ENCODE assay signal across 33 cellular contexts in the genomic region with DNA sequence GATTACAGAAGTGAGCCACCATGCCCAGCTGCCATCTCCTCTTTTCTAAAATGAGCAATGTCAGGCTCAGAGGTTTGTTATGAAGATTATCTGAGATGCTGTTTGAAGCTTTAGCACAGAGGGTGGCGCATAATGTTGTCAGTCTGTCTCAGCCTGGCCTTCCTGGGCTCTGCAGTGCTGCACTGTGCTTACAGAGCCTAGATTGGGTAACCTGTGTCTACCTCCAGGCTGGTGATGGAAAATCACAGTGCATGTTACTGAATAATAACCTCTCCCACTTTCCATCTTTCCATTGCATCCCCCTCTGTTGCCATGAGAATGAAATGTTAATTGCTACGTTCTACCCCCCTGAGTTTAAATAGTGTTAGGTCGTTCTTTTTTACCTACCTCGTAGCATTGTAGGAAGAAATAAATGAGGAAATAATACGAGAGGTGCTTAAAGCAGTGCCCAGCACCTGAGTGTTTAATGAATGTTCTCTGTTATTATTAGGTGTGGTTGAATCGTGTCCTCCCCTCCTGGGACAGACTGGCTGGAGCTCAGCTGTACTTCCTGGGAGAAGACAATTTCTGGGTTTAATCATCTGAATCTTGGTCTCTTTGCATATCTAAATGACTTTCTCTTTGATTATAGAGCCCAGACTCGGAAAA. TPM values are rescaled to one million over a fixed set of nuclear protein-coding genes. Genes with fewer than 3 reads are reported as not detected.
"Had no signal": no experiment of that assay in that cellular context is flagged by ENCODE, and none has a peak within 500 bp of the region (broad histone marks: within the 10 kb centered on the region; RNA-seq: fewer than 3 reads in every experiment).

No MANE protein-coding gene starts in this region.

- H3K27ac ChIP-seq: brain microvascular endothelial cell, hepatocyte, ovary, suprapubic skin had no signal

- H3K9me3 ChIP-seq: ovary, stomach, suprapubic skin, uterus had no signal

- DNase-seq: activated CD4-positive, alpha-beta memory T cell treated with anti-CD3 and anti-CD28 coated beads for 36 hours; activated CD4-positive, alpha-beta T cell treated with anti-CD3 and anti-CD28 coated beads, Interleukin-2, amount 10 ng/mL, durations not matched to agents 24 days and 14 days; activated CD4-positive, CD25-positive, alpha-beta regulatory T cell treated with anti-CD3 and anti-CD28 coated beads, Interleukin-2, amount 50 U/mL, for 72 hours; activated CD8-positive, alpha-beta memory T cell treated with anti-CD3 and anti-CD28 coated beads, Interleukin-2, amount 50 U/mL, for 48 hours; activated naive CD4-positive, alpha-beta T cell; activated T-cell treated with anti-CD3 and anti-CD28 coated beads, Interleukin-2, amount 50 U/mL, for 24 hours; anterior cingulate cortex; brain microvascular endothelial cell; cortex of kidney; foreskin fibroblast; islet precursor cell; left cardiac atrium; naive B cell; ovary; retina; stimulated activated CD4-positive, alpha-beta T cell treated with anti-CD3 and anti-CD28 coated beads, Interleukin-2, amount 100 ng/mL, for 24 hours; stimulated activated naive B cell treated with anti-CD40 and anti-IgM and Interleukin-4, amounts not matched to agents 10 μg/mL and 1 μg/mL and 100 μg/mL, for 72 hours; stomach; T-helper 2 cell; trophoblast cell; uterus had no signal

- ATAC-seq: activated naive CD4-positive, alpha-beta T cell treated with anti-CD3 and anti-CD28 coated beads, Interleukin-2, amount 50 U/mL, for 72 hours; left cardiac atrium; stimulated activated naive B cell treated with anti-CD40 and anti-IgM and Interleukin-4, amounts not matched to agents 10 μg/mL and 1 μg/mL and 100 μg/mL, for 72 hours had no signal

- H3K27me3 ChIP-seq: brain microvascular endothelial cell, hepatocyte, ovary, stomach, suprapubic skin, uterus had no signal

- H3K4me3 ChIP-seq: hepatocyte, ovary, smooth muscle cell, stomach, suprapubic skin, uterus had no signal

- H3K36me3 ChIP-seq: brain microvascular endothelial cell, ovary, uterus had no signal

RNA-seq across cellular contexts. Expression of a gene that starts 14.0 kb away (rescaled TPM):
- total RNA-seq: activated CD4-positive, alpha-beta memory T cell treated with anti-CD3 and anti-CD28 coated beads for 36 hours; activated CD4-positive, alpha-beta T cell treated with anti-CD3 and anti-CD28 coated beads, Interleukin-2, amount 10 ng/mL, durations not matched to agents 24 days and 14 days; activated naive CD4-positive, alpha-beta T cell treated with anti-CD3 and anti-CD28 coated beads, Interleukin-2, amount 50 U/mL, for 72 hours; chondrocyte; endothelial cell of umbilical vein; glomerular endothelial cell; mesothelial cell of epicardium; smooth muscle cell had no signal
- polyA plus RNA-seq: endothelial cell of umbilical vein, smooth muscle cell had no signal

RNA-seq across cellular contexts. Expression of a gene that starts 46.7 kb away (rescaled TPM):
- total RNA-seq: activated CD4-positive, alpha-beta memory T cell treated with anti-CD3 and anti-CD28 coated beads for 36 hours; activated CD4-positive, alpha-beta T cell treated with anti-CD3 and anti-CD28 coated beads, Interleukin-2, amount 10 ng/mL, durations not matched to agents 24 days and 14 days; activated CD8-positive, alpha-beta memory T cell treated with anti-CD3 and anti-CD28 coated beads for 36 hours; activated naive CD4-positive, alpha-beta T cell treated with anti-CD3 and anti-CD28 coated beads, Interleukin-2, amount 50 U/mL, for 72 hours; cardiac septum; chondrocyte; endothelial cell of umbilical vein; glomerular endothelial cell; left cardiac atrium; mesothelial cell of epicardium; progenitor cell of endocrine pancreas; smooth muscle cell; suprapubic skin had no signal
- polyA plus RNA-seq: endothelial cell of umbilical vein, hepatocyte, neural cell, smooth muscle cell had no signal
